ENCODE assay signal across 2 cellular contexts in genomic region chr5:56376128-56376527, GRCh38.
TF ChIP-seq lines count a peak whose summit lies in the region.

No MANE protein-coding gene starts in this region.

TF ChIP-seq in HepG2, 621 proteins besides CTCF, POLR2A, EP300 and RAD21 (continues in another document):
- TF ChIP-seq SP140L (CRISPR knock-in tag; IDR thresholded peaks at IDR 0.05; ENCODE audit: borderline replicate concordance) = no peak
- peak; percentile 21; the same call in 1 of the 2 replicates for TF ChIP-seq FOXA3 (CRISPR knock-in tag; IDR thresholded peaks at IDR 0.05)
- no peak for TF ChIP-seq ZNF883 (CRISPR knock-in tag; IDR thresholded peaks at IDR 0.05; ENCODE audit: not compliant biosample characterization)
- TF ChIP-seq HDAC2 (CRISPR knock-in tag; IDR thresholded peaks at IDR 0.05) = 0 out of 2 replicates have a peak, but pooled peaks have one; percentile 30
- peak; percentile 37; the same call in 1 of the 2 replicates for TF ChIP-seq GATAD2A (CRISPR knock-in tag; IDR thresholded peaks at IDR 0.05)
- peak; percentile 73 for TF ChIP-seq TEAD3 (CRISPR knock-in tag; optimal IDR thresholded peaks at IDR 0.05; ENCODE audit: borderline replicate concordance)
- no peak for TF ChIP-seq HOXA5 (CRISPR knock-in tag; IDR thresholded peaks at IDR 0.05)
- no peak for TF ChIP-seq ZKSCAN8 (CRISPR knock-in tag; IDR thresholded peaks at IDR 0.05; ENCODE audit: borderline replicate concordance)
- TF ChIP-seq LCORL (IDR thresholded peaks at IDR 0.05) = no peak
- TF ChIP-seq LCORL (CRISPR knock-in tag; IDR thresholded peaks at IDR 0.05) = peak; percentile 81
- no peak for TF ChIP-seq ZNF275 (CRISPR knock-in tag; IDR thresholded peaks at IDR 0.05; ENCODE audit: borderline replicate concordance)
- no peak for TF ChIP-seq ZBTB43 (CRISPR knock-in tag; conservative IDR thresholded peaks at IDR 0.05)
- TF ChIP-seq HOXA3 (CRISPR knock-in tag; IDR thresholded peaks at IDR 0.05) = peak; percentile 28; the same call in 1 of the 2 replicates
- peak; percentile 66; the same call in 1 of the 2 replicates for TF ChIP-seq ZMYM4 (CRISPR knock-in tag; IDR thresholded peaks at IDR 0.05)
- TF ChIP-seq, protein P1, sequence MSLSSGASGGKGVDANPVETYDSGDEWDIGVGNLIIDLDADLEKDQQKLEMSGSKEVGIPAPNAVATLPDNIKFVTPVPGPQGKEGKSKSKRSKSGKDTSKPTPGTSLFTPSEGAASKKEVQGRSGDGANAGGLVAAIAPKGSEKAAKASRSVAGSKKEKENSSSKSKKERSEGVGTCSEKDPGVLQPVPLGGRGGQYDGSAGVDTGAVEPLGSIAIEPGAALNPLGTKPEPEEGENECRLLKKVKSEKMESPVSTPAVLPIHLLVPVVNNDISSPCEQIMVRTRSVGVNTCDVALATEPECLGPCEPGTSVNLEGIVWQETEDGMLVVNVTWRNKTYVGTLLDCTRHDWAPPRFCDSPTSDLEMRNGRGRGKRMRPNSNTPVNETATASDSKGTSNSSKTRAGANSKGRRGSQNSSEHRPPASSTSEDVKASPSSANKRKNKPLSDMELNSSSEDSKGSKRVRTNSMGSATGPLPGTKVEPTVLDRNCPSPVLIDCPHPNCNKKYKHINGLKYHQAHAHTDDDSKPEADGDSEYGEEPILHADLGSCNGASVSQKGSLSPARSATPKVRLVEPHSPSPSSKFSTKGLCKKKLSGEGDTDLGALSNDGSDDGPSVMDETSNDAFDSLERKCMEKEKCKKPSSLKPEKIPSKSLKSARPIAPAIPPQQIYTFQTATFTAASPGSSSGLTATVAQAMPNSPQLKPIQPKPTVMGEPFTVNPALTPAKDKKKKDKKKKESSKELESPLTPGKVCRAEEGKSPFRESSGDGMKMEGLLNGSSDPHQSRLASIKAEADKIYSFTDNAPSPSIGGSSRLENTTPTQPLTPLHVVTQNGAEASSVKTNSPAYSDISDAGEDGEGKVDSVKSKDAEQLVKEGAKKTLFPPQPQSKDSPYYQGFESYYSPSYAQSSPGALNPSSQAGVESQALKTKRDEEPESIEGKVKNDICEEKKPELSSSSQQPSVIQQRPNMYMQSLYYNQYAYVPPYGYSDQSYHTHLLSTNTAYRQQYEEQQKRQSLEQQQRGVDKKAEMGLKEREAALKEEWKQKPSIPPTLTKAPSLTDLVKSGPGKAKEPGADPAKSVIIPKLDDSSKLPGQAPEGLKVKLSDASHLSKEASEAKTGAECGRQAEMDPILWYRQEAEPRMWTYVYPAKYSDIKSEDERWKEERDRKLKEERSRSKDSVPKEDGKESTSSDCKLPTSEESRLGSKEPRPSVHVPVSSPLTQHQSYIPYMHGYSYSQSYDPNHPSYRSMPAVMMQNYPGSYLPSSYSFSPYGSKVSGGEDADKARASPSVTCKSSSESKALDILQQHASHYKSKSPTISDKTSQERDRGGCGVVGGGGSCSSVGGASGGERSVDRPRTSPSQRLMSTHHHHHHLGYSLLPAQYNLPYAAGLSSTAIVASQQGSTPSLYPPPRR (CRISPR knock-in tag; IDR thresholded peaks at IDR 0.05; ENCODE audit: borderline replicate concordance) = 0 out of 2 replicates have a peak, but pooled peaks have one; percentile 18
- TF ChIP-seq GATAD1 (CRISPR knock-in tag; IDR thresholded peaks at IDR 0.05) = no peak
- peak; percentile 26; the same call in 1 of the 2 replicates for TF ChIP-seq HNF4G (IDR thresholded peaks at IDR 0.05; ENCODE audit: borderline replicate concordance, low read depth, low read length)
- no peak for TF ChIP-seq HNF4G (CRISPR knock-in tag; IDR thresholded peaks at IDR 0.05; ENCODE audit: borderline replicate concordance, low read depth)
- TF ChIP-seq, protein P2, sequence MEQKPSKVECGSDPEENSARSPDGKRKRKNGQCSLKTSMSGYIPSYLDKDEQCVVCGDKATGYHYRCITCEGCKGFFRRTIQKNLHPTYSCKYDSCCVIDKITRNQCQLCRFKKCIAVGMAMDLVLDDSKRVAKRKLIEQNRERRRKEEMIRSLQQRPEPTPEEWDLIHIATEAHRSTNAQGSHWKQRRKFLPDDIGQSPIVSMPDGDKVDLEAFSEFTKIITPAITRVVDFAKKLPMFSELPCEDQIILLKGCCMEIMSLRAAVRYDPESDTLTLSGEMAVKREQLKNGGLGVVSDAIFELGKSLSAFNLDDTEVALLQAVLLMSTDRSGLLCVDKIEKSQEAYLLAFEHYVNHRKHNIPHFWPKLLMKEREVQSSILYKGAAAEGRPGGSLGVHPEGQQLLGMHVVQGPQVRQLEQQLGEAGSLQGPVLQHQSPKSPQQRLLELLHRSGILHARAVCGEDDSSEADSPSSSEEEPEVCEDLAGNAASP (CRISPR knock-in tag; IDR thresholded peaks at IDR 0.05; ENCODE audit: borderline replicate concordance) = peak; percentile 83; the same call in 1 of the 2 replicates
- TF ChIP-seq RXRA (CRISPR knock-in tag; IDR thresholded peaks at IDR 0.05) = peak; percentile 79; the same call in 1 of the 2 replicates

TF ChIP-seq in IMR-90, 13 proteins besides CTCF, POLR2A, EP300 and RAD21:
- TF ChIP-seq CEBPB (IDR thresholded peaks at IDR 0.05; ENCODE audit: low read depth, low read length) = no peak
- TF ChIP-seq RCOR1 (IDR thresholded peaks at IDR 0.05; ENCODE audit: insufficient replicate concordance, low read length) = no peak
- TF ChIP-seq MXI1 (IDR thresholded peaks at IDR 0.05; ENCODE audit: borderline replicate concordance, low read depth, low read length) = no peak
- TF ChIP-seq RFX5 (IDR thresholded peaks at IDR 0.05; ENCODE audit: low read depth, low read length) = no peak
- TF ChIP-seq, protein P3, sequence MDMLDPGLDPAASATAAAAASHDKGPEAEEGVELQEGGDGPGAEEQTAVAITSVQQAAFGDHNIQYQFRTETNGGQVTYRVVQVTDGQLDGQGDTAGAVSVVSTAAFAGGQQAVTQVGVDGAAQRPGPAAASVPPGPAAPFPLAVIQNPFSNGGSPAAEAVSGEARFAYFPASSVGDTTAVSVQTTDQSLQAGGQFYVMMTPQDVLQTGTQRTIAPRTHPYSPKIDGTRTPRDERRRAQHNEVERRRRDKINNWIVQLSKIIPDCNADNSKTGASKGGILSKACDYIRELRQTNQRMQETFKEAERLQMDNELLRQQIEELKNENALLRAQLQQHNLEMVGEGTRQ (IDR thresholded peaks at IDR 0.05; ENCODE audit: low read depth, low read length) = no peak
- no peak for TF ChIP-seq NFE2L2 (IDR thresholded peaks at IDR 0.05; ENCODE audit: low read depth, low read length)
- TF ChIP-seq BHLHE40 (IDR thresholded peaks at IDR 0.05; ENCODE audit: low read depth, low read length) = no peak
- no peak for TF ChIP-seq CHD1 (IDR thresholded peaks at IDR 0.05; ENCODE audit: low read depth, low read length)
- TF ChIP-seq MAZ (IDR thresholded peaks at IDR 0.05; ENCODE audit: borderline replicate concordance, low read depth, low read length) = no peak
- TF ChIP-seq MAFK (IDR thresholded peaks at IDR 0.05; ENCODE audit: low read depth, low read length) = no peak
- no peak for TF ChIP-seq ELK1 (IDR thresholded peaks at IDR 0.05; ENCODE audit: borderline replicate concordance, low read depth, low read length)
- TF ChIP-seq SMC3 (IDR thresholded peaks at IDR 0.05; ENCODE audit: low read depth, low read length) = no peak
- no peak for TF ChIP-seq FOS (IDR thresholded peaks at IDR 0.05; ENCODE audit: low read depth, low read length)
